ENCODE assay signal across 8 cellular contexts in the genomic region with DNA sequence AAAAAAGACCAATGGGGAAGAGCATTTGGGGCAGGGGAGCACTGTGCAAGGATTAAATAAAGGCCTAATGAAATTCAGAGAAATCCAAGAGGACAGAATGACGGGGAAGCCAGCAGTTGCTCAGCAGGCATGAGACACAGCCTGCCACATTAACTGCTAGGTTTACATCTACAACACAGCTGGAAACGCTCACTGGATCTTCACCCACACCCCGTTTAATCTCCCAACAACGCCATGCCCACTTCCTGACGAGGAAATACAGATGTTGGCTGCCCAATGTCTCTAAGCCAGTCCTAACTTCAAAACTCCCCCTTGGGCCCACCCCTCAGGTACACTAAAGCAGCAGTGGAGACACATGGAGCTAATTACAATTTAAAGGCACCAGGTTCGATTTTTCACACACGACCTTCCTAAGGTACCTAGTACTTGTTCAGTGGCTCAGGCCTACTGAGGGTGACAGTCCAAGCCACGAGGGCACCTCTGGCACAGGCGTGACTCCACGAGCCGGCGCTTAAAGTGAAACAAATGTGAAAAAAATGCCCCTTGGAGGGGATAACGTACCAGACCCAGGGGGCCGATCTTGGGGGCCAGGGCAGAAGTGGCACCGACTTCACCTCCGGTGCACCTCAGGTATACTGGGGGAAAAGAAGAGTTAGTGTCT. TPM values are rescaled to one million over a fixed set of nuclear protein-coding genes. Genes with fewer than 3 reads are reported as not detected.
A peak's percentile ranks its signal among the peaks of the same experiment; 100 is the strongest.
DNase-seq lines count a peak whose midpoint lies in the region; ATAC-seq and TF ChIP-seq lines count a peak whose summit lies in the region.

No MANE protein-coding gene starts in this region.

- H3K9me3 Mint-ChIP-seq in stimulated activated naive CD8-positive, alpha-beta T cell treated with anti-CD3 and anti-CD28 coated beads, Interleukin-15, Interleukin-2, amounts not matched to agents 100 ng/mL and 50 ng/mL, for 24 hours: no peaks in the 10 kb centered on the region
- H3K9me3 Mint-ChIP-seq in T-cell (no peaks in the 10 kb centered on the region), neural crest cell (no peaks in the 10 kb centered on the region)

- peaks cover 54% of the 10 kb centered on the region for H3K4me1 Mint-ChIP-seq in stimulated activated naive CD8-positive, alpha-beta T cell treated with anti-CD3 and anti-CD28 coated beads, Interleukin-15, Interleukin-2, amounts not matched to agents 100 ng/mL and 50 ng/mL, for 24 hours (ENCODE audit: low read depth)
- H3K4me1 Mint-ChIP-seq in T-cell: peaks cover 37 to 49% (median 38%) of the 10 kb centered on the region in 3 donors
- peaks cover 46% of the 10 kb centered on the region for H3K4me1 Mint-ChIP-seq in neural crest cell

- POLR2A ChIA-PET in T-cell (lab: Charles Lee): interaction anchor here (0.6 to 1.4 kb wide), 10 partner anchors 13 to 326 kb away, joined by 3 to 5 read pairs (median 4); a partner anchor contains a TSS

- peaks cover 14 to 75% (median 36%) of the 10 kb centered on the region in 3 donors for H3K4me1 ChIP-seq in esophagus squamous epithelium

- H3K4me3 ChIP-seq in esophagus squamous epithelium: peak overlapping the region; percentile 88 to 94 (median 91)

- H3K27me3 Mint-ChIP-seq in stimulated activated naive CD8-positive, alpha-beta T cell treated with anti-CD3 and anti-CD28 coated beads, Interleukin-15, Interleukin-2, amounts not matched to agents 100 ng/mL and 50 ng/mL, for 24 hours: no peaks in the 10 kb centered on the region
- H3K27me3 Mint-ChIP-seq in T-cell (no peaks in the 10 kb centered on the region), neural crest cell (ENCODE audit: low read depth) (peaks cover 2% of the 10 kb centered on the region)

- H3K4me3 Mint-ChIP-seq in stimulated activated naive CD8-positive, alpha-beta T cell treated with anti-CD3 and anti-CD28 coated beads, Interleukin-15, Interleukin-2, amounts not matched to agents 100 ng/mL and 50 ng/mL, for 24 hours: peak overlapping the region; percentile 97
- H3K4me3 Mint-ChIP-seq in T-cell (peak overlapping the region; percentile 92 to 94 (median 93)), neural crest cell (peak overlapping the region; percentile 99)

- no peak for ATAC-seq in stimulated activated naive CD8-positive, alpha-beta T cell treated with anti-CD3 and anti-CD28 coated beads, Interleukin-15, Interleukin-2, amounts not matched to agents 100 U/mL and 50 U/mL, for 24 hours
- ATAC-seq in T-cell (replicated peaks in 1 of 4) (peak; percentile 0 to 12 (median 3)), GM21529 (IDR thresholded peaks at IDR 0.05; ENCODE audit: unreplicated experiment) (no peak)

- H3K9me3 ChIP-seq in esophagus squamous epithelium: peaks cover 0 to 4% (median 0%) of the 10 kb centered on the region in 3 donors

- intact Hi-C loops in esophagus squamous epithelium (cut with DNase I): no loop called here

- H3K27ac Mint-ChIP-seq in stimulated activated naive CD8-positive, alpha-beta T cell treated with anti-CD3 and anti-CD28 coated beads, Interleukin-15, Interleukin-2, amounts not matched to agents 100 ng/mL and 50 ng/mL, for 24 hours: peak overlapping the region; percentile 99
- peak overlapping the region; percentile 95 to 97 for H3K27ac Mint-ChIP-seq in T-cell
- peak overlapping the region; percentile 97 for H3K27ac Mint-ChIP-seq in neural crest cell (ENCODE audit: unreplicated experiment)

- peak overlapping the region; percentile 93 to 98 (median 96) for H3K27ac ChIP-seq in esophagus squamous epithelium

- no peak for TF ChIP-seq CTCF in esophagus squamous epithelium (IDR thresholded peaks at IDR 0.05)
- no peak for TF ChIP-seq CTCF in neural crest cell (conservative IDR thresholded peaks at IDR 0.05)

- TF ChIP-seq POLR2A in esophagus squamous epithelium (IDR thresholded peaks at IDR 0.05): no peak

- no peaks in the 10 kb centered on the region for H3K27me3 ChIP-seq in esophagus squamous epithelium

- H3K36me3 Mint-ChIP-seq in stimulated activated naive CD8-positive, alpha-beta T cell treated with anti-CD3 and anti-CD28 coated beads, Interleukin-15, Interleukin-2, amounts not matched to agents 100 ng/mL and 50 ng/mL, for 24 hours (ENCODE audit: low read depth): peaks cover 64% of the 10 kb centered on the region
- H3K36me3 Mint-ChIP-seq in T-cell (peaks cover 50% of the 10 kb centered on the region), neural crest cell (ENCODE audit: low read depth) (peaks cover 55% of the 10 kb centered on the region)

- no peak for DNase-seq in stimulated activated naive CD8-positive, alpha-beta T cell treated with anti-CD3 and anti-CD28 coated beads, Interleukin-15, Interleukin-2, amounts not matched to agents 100 U/mL and 50 U/mL, for 24 hours
- DNase-seq in T-cell: peak in 2 of 34 experiments; percentile 2 to 15
- no peak for DNase-seq in esophagus squamous epithelium (lab: John Stamatoyannopoulos, UW)
- no peak for DNase-seq in neural crest cell (ENCODE audit: low read depth, low spot score)
- DNase-seq in NCI-H524 treated with DMSO at 0.1 percent for 48 hours (lab: John Stamatoyannopoulos, UW): no peak
- DNase-seq in NCI-H2196 treated with DMSO at 0.1 percent for 48 hours (lab: John Stamatoyannopoulos, UW; ENCODE audit: unreplicated experiment): no peak

- 0 to 1% methylated on average over 11 to 15 of the region's 16 CpGs for WGBS in esophagus squamous epithelium, 2 donors

- H3K36me3 ChIP-seq in esophagus squamous epithelium: peaks cover 26 to 68% (median 30%) of the 10 kb centered on the region in 3 donors

- CTCF ChIA-PET in T-cell (lab: Charles Lee): interaction anchor here in 1 of 2 donors (1.4 to 1.7 kb wide), 2 partner anchors 26 to 226 kb away, joined by 3 to 4 read pairs; a partner anchor contains a TSS

RNA-seq across cellular contexts. Expression of a gene that starts 0.9 kb away (rescaled TPM):
- total RNA-seq in T-cell (1,000 to 10,000 TPM; 1,494 to 1,979 (median 1,776) TPM), esophagus squamous epithelium (1,000 to 10,000 TPM; 1,192 to 3,474 (median 2,165) TPM), neural crest cell (1,131 and 1,237 TPM in 2 replicates)

RNA-seq across cellular contexts. Expression of a gene that starts 1.0 kb away (rescaled TPM):
- 10 to 100 TPM; 17.9 to 30.3 (median 25.1) TPM for total RNA-seq in T-cell
- 10 to 100 TPM in 3 of 4 donors, 1 to 10 TPM in 1; 8.0 to 16.2 (median 12.9) TPM for total RNA-seq in esophagus squamous epithelium
- total RNA-seq in neural crest cell: 17.3 and 21.5 TPM in 2 replicates

RNA-seq across cellular contexts. Expression of a gene that starts 26.1 kb away (rescaled TPM):
- total RNA-seq in T-cell (10 to 100 TPM in 3 of 5 donors, 1 to 10 TPM in 2; 7.2 to 20.2 (median 17.3) TPM), esophagus squamous epithelium (1 to 10 TPM; 3.1 to 9.9 (median 4.7) TPM), neural crest cell (13.2 TPM in 2 replicates)

RNA-seq across cellular contexts. Expression of a gene that starts 53.3 kb away (rescaled TPM):
- 1 to 10 TPM; 1.4 to 6.2 (median 2.6) TPM for total RNA-seq in T-cell
- 10 to 100 TPM in 3 of 4 donors, 1 to 10 TPM in 1; 6.2 to 28.3 (median 16.7) TPM for total RNA-seq in esophagus squamous epithelium
- total RNA-seq in neural crest cell: 31.0 and 37.2 TPM in 2 replicates

Comparison
In these comparisons a context has a peak if more than half of its experiments do, and no peak if none do; other contexts are left out.
1. ATAC-seq: peak in T-cell (4 of 4); none in stimulated activated naive CD8-positive, alpha-beta T cell treated with anti-CD3 and anti-CD28 coated beads, Interleukin-15, Interleukin-2, amounts not matched to agents 100 U/mL and 50 U/mL, for 24 hours (single experiment) and GM21529 (single experiment).
2. Peak in every context shown above with its lines, with median percentiles within 50 percentile points of each other: H3K27ac Mint-ChIP-seq and H3K4me3 Mint-ChIP-seq.